In the genomic region with DNA sequence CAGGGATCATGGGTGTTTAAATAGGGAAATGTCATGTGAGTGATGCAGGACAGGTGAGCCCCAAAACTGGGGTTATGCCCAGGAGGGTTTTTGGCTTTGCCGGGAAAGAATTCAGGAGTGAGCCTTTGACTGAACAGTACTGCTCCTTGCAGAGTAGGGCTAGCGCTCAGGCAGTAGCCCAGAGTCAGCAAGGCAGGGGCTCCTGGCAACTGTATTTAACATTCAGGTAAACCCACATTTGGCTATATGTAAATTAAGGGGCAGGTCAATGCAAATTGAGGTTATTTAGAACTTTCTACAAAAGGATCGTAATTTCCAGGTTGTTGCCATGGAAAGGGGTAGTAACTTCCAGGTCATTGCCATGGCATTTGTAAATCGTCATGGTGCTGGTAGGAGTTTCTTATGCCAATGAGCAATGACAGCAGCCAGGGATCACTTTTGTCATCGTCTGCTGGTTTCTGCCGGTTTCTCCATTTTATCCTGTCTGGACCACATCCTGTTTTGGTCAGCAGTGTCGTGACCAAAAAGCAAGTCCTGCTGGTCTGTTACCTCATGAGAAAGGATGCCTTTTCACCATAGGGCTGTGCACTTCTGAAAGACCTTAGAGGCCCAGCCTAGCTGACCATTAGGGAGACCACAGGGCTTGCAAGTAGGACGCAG, we compare ENCODE assay signal across 1 cellular context.
TF ChIP-seq lines count a peak whose summit lies in the region.

No MANE protein-coding gene starts in this region.

TF ChIP-seq in IMR-90, 13 proteins besides CTCF, POLR2A, EP300 and RAD21 (continued from another document):
- no peak for TF ChIP-seq ELK1 (IDR thresholded peaks at IDR 0.05; ENCODE audit: borderline replicate concordance, low read depth, low read length)
- no peak for TF ChIP-seq MXI1 (IDR thresholded peaks at IDR 0.05; ENCODE audit: borderline replicate concordance, low read depth, low read length)
- TF ChIP-seq USF2 (IDR thresholded peaks at IDR 0.05; ENCODE audit: low read depth, low read length), result no peak
- no peak for TF ChIP-seq NFE2L2 (IDR thresholded peaks at IDR 0.05; ENCODE audit: low read depth, low read length)
- TF ChIP-seq RFX5 (IDR thresholded peaks at IDR 0.05; ENCODE audit: low read depth, low read length), result no peak
- no peak for TF ChIP-seq BHLHE40 (IDR thresholded peaks at IDR 0.05; ENCODE audit: low read depth, low read length)
